Comparison of ENCODE assay signal across 15 cellular contexts in the genomic region with DNA sequence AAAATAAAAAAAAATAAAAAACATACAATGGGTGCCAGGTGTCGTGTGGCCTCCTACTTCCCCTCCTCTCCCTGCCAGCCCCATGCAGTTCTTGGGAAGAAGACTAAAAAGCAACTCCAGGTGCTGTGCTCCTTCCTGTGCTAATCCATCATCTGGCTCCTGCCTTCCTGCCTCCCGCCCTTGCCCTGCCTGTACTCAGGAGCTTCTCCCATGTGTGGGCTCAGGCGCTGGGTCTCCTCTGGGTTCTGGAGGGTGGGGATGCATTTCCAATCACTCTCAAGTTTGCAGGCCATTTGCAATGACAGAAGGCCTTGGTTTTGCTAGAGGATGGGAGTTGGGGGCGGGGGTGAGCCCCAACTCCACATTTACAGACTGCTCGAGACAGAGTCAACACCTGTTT.
"Had no signal": no experiment of that assay in that cellular context is flagged by ENCODE, and none has a peak within 500 bp of the region (broad histone marks: within the 10 kb centered on the region; RNA-seq: fewer than 3 reads in every experiment).

No MANE protein-coding gene starts in this region.

- H3K4me3 Mint-ChIP-seq: activated naive CD8-positive, alpha-beta T cell treated with anti-CD3 and anti-CD28 coated beads, Interleukin-2, amount 10 ng/mL, durations not matched to agents 7 days and 5 days; brain; naive B cell; stimulated activated memory B cell treated with anti-CD40 and anti-IgM and Interleukin-4, amounts not matched to agents 10 μg/mL and 1 μg/mL and 100 μg/mL, for 72 hours had no signal

- DNase-seq: activated naive CD4-positive, alpha-beta T cell; activated naive CD8-positive, alpha-beta T cell treated with anti-CD3 and anti-CD28 coated beads, Interleukin-2, amount 10 ng/mL, durations not matched to agents 7 days and 5 days; activated T-cell treated with anti-CD3 and anti-CD28 coated beads for 4 hours; central memory CD4-positive, alpha-beta T cell; islet precursor cell; left ventricle myocardium inferior; naive B cell; retina; stimulated activated CD4-positive, alpha-beta T cell treated with anti-CD3 and anti-CD28 coated beads, Interleukin-2, amount 100 ng/mL, for 48 hours; tibial artery; uterus had no signal

- H3K4me1 Mint-ChIP-seq: activated naive CD8-positive, alpha-beta T cell treated with anti-CD3 and anti-CD28 coated beads, Interleukin-2, amount 10 ng/mL, durations not matched to agents 7 days and 5 days had no signal

- ATAC-seq: esophagus mucosa; stimulated activated memory B cell treated with anti-CD40 and anti-IgM and Interleukin-4, amounts not matched to agents 10 μg/mL and 1 μg/mL and 100 μg/mL, for 72 hours had no signal

- H3K9me3 ChIP-seq: left ventricle myocardium inferior, tibial artery, uterus had no signal

- H3K36me3 ChIP-seq: left ventricle myocardium inferior, tibial artery, uterus had no signal

- H3K27me3 Mint-ChIP-seq: brain; naive B cell; stimulated activated memory B cell treated with anti-CD40 and anti-IgM and Interleukin-4, amounts not matched to agents 10 μg/mL and 1 μg/mL and 100 μg/mL, for 72 hours had no signal

- H3K27ac Mint-ChIP-seq: activated naive CD8-positive, alpha-beta T cell treated with anti-CD3 and anti-CD28 coated beads, Interleukin-2, amount 10 ng/mL, durations not matched to agents 7 days and 5 days; stimulated activated memory B cell treated with anti-CD40 and anti-IgM and Interleukin-4, amounts not matched to agents 10 μg/mL and 1 μg/mL and 100 μg/mL, for 72 hours had no signal

- H3K27ac ChIP-seq: coronary artery, left ventricle myocardium inferior, tibial artery, uterus had no signal

- H3K4me1 ChIP-seq: left ventricle myocardium inferior, tibial artery, uterus had no signal

- H3K9me3 Mint-ChIP-seq: activated naive CD8-positive, alpha-beta T cell treated with anti-CD3 and anti-CD28 coated beads, Interleukin-2, amount 10 ng/mL, durations not matched to agents 7 days and 5 days; brain; naive B cell; stimulated activated memory B cell treated with anti-CD40 and anti-IgM and Interleukin-4, amounts not matched to agents 10 μg/mL and 1 μg/mL and 100 μg/mL, for 72 hours had no signal

- H3K27me3 ChIP-seq: tibial artery, uterus had no signal

- H3K36me3 Mint-ChIP-seq: activated naive CD8-positive, alpha-beta T cell treated with anti-CD3 and anti-CD28 coated beads, Interleukin-2, amount 10 ng/mL, durations not matched to agents 7 days and 5 days; brain had no signal

- H3K4me3 ChIP-seq: coronary artery, left ventricle myocardium inferior, tibial artery, uterus had no signal
